1 cellular context compared by ENCODE assay signal in genomic region chr4:74374128-74374527, GRCh38.
TF ChIP-seq lines count a peak whose summit lies in the region.

No MANE protein-coding gene starts in this region.

TF ChIP-seq in HCT116, 20 proteins besides CTCF, POLR2A, EP300 and RAD21:
- TF ChIP-seq POLR2AphosphoS5 (IDR thresholded peaks at IDR 0.05; ENCODE audit: low read depth, low read length) (peak; percentile 78), EGR1 (IDR thresholded peaks at IDR 0.05; ENCODE audit: low read depth) (no peak)
